In the genomic region with DNA sequence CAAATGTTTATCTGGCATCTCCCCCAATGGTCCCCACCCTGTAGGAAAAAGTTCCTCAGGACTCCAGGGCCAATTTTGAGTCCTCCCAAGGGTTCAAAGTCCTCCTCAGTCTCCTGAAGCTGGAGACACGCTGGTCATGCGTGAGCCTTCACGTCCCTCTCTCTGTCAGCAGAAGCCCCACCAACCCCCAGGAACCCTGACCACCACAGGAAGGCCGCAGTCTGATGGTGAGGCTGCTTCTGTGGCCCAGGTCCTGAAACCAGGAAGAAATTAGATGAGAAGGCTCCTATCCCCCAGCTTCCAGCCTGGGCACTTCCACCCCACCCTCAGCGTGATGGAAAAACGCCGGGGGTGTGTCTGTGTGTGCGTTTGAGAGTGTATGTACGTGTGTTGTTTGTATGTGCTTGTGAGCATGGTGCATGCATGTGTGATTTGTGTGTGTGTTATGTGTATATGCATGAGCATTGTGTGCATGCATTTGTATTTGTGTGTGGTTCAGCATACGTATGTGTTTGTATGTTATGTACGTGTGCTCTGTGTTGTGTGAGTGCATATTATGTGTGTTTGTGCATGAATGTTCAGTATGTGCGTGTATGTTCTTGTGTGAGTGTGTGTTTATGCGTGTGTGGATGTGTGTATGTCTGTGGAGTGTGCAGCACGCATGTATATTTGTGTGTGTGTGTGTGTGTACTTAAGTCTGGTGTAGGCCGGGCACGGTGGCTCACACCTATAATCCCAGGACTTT, we compare ENCODE assay signal across 15 cellular contexts.
DNase-seq lines count a peak whose midpoint lies in the region; ATAC-seq and TF ChIP-seq lines count a peak whose summit lies in the region.
"Had no signal": no experiment of that assay in that cellular context is flagged by ENCODE, and none has a peak within 500 bp of the region (broad histone marks: within the 10 kb centered on the region; RNA-seq: fewer than 3 reads in every experiment).

No MANE protein-coding gene starts in this region.

- no peak for DNase-seq in CD4-positive, alpha-beta T cell
- DNase-seq in RWPE2 (ENCODE audit: low spot score) (no peak), fibroblast of lung (ENCODE audit: low read depth in 2 of 2) (no peak), osteocyte (ENCODE audit: extremely low spot score, unreplicated experiment) (no peak), NCI-H1105 treated with DMSO at 0.1 percent for 48 hours (lab: John Stamatoyannopoulos, UW) (no peak), NOMO-1 treated with dmso at 0.1 percent for 144 hours (lab: John Stamatoyannopoulos, UW; ENCODE audit: unreplicated experiment) (no peak), islet precursor cell (no peak), endodermal cell (no peak)
- DNase-seq: activated naive CD4-positive, alpha-beta T cell treated with anti-CD3 and anti-CD28 coated beads for 36 hours; mucosa of descending colon; MV-4-11; SIG-M5; stimulated activated CD4-positive, alpha-beta T cell treated with anti-CD3 and anti-CD28 coated beads, Interleukin-2, amount 100 ng/mL, for 24 hours; T-helper 9 cell had no signal

- intact Hi-C loops in CD4-positive, alpha-beta T cell (cut with DNase I, micrococcal nuclease): no loop called here

- H3K4me2 ChIP-seq in fibroblast of lung (ENCODE audit: extremely low read depth, insufficient read depth, low read length): no peak overlapping the region

- H3K4me3 ChIP-seq in RWPE2 (ENCODE audit: severe bottlenecking) (no peak overlapping the region), fibroblast of lung (replicated peaks in 1 of 4; ENCODE audit: control extremely low read depth in 1 of 4, insufficient read depth in 1 of 4, low read depth in 3 of 4, low read length in 4 of 4) (no peak overlapping the region), endodermal cell (ENCODE audit: low read length) (no peak overlapping the region)
- H3K4me3 ChIP-seq: mucosa of descending colon had no signal

- H3K36me3 ChIP-seq in RWPE2 (ENCODE audit: low read depth) (no peaks in the 10 kb centered on the region), fibroblast of lung (ENCODE audit: control insufficient read depth, insufficient read depth, low read length) (no peaks in the 10 kb centered on the region), endodermal cell (ENCODE audit: control insufficient read depth, insufficient read depth, low read length) (no peaks in the 10 kb centered on the region)
- H3K36me3 ChIP-seq: gastroesophageal sphincter had no signal

- H3K9me3 ChIP-seq in CD4-positive, alpha-beta T cell (ENCODE audit: control insufficient read depth, low read length): no peaks in the 10 kb centered on the region
- no peaks in the 10 kb centered on the region for H3K9me3 ChIP-seq in RWPE2 (ENCODE audit: severe bottlenecking)
- H3K9me3 ChIP-seq in fibroblast of lung (ENCODE audit: control insufficient read depth, insufficient read depth, low read depth, low read length): no peaks in the 10 kb centered on the region
- H3K9me3 ChIP-seq in endodermal cell (ENCODE audit: control insufficient read depth, low read length): no peaks in the 10 kb centered on the region
- H3K9me3 ChIP-seq: gastroesophageal sphincter, mucosa of descending colon had no signal

- POLR2A ChIA-PET in CD4-positive, alpha-beta T cell (lab: Charles Lee): no interaction called here

- WGBS in endodermal cell (ENCODE audit: insufficient coverage in 1 of 2, insufficient read length in 1 of 2), 2 experiments: 87 to 90% methylated on average over 10 to 16 of the region's 16 CpGs

- peak overlapping the region; percentile 70 for H3K9ac ChIP-seq in fibroblast of lung (ENCODE audit: insufficient read depth, low read length)
- H3K9ac ChIP-seq in endodermal cell (ENCODE audit: extremely low read depth, low read length, poor library complexity, severe bottlenecking): no peak overlapping the region

- no peak overlapping the region for H3K27ac ChIP-seq in CD4-positive, alpha-beta T cell (ENCODE audit: low read depth, low read length)
- H3K27ac ChIP-seq in RWPE2 (ENCODE audit: poor library complexity, severe bottlenecking) (peak overlapping the region; percentile 75), fibroblast of lung (ENCODE audit: insufficient read depth, low read length) (peak overlapping the region; percentile 87), endodermal cell (ENCODE audit: low read depth, low read length) (no peak overlapping the region)

- no peaks in the 10 kb centered on the region for H3K9me3 Mint-ChIP-seq in CD4-positive, alpha-beta T cell
- H3K9me3 Mint-ChIP-seq in osteocyte (ENCODE audit: unreplicated experiment) (no peaks in the 10 kb centered on the region), endodermal cell (peaks cover 6% of the 10 kb centered on the region)

- H3K4me1 ChIP-seq in RWPE2 (ENCODE audit: insufficient read depth, poor library complexity, severe bottlenecking) (peaks cover 15% of the 10 kb centered on the region), fibroblast of lung (ENCODE audit: control insufficient read depth, extremely low read depth, insufficient read depth, low read length) (peaks cover 18% of the 10 kb centered on the region), endodermal cell (ENCODE audit: control insufficient read depth, insufficient read depth, low read length) (peaks cover 12% of the 10 kb centered on the region)

- H2AFZ ChIP-seq in fibroblast of lung (ENCODE audit: low read length): no peak overlapping the region

- H4K20me1 ChIP-seq in fibroblast of lung (ENCODE audit: control insufficient read depth, extremely low read depth, insufficient read depth, low read length): no peaks in the 10 kb centered on the region

- no peak for ATAC-seq in CD4-positive, alpha-beta T cell (ENCODE audit: poor library complexity)
- ATAC-seq in RWPE2 (ENCODE audit: low read depth): no peak

- no peaks in the 10 kb centered on the region for H3K27me3 ChIP-seq in CD4-positive, alpha-beta T cell (ENCODE audit: control insufficient read depth, insufficient read depth, low read length)
- no peaks in the 10 kb centered on the region for H3K27me3 ChIP-seq in RWPE2 (ENCODE audit: insufficient read depth, poor library complexity, severe bottlenecking)
- H3K27me3 ChIP-seq in fibroblast of lung (ENCODE audit: control insufficient read depth, insufficient read depth, low read length): no peaks in the 10 kb centered on the region
- no peaks in the 10 kb centered on the region for H3K27me3 ChIP-seq in endodermal cell (ENCODE audit: control insufficient read depth, insufficient read depth, low read length, poor library complexity, severe bottlenecking)

- no peak for TF ChIP-seq CTCF in CD4-positive, alpha-beta T cell (IDR thresholded peaks at IDR 0.05)
- TF ChIP-seq CTCF in RWPE2 (IDR thresholded peaks at IDR 0.05; ENCODE audit: poor library complexity, severe bottlenecking) (no peak), fibroblast of lung (conservative IDR thresholded peaks at IDR 0.05 in 1 of 2, IDR thresholded peaks at IDR 0.05 in 1 of 2; ENCODE audit: low read depth in 1 of 2, low read length in 2 of 2) (no peak), osteocyte (IDR thresholded peaks at IDR 0.05) (no peak), endodermal cell (conservative IDR thresholded peaks at IDR 0.05) (no peak)

- H3K79me2 ChIP-seq in fibroblast of lung (ENCODE audit: control insufficient read depth, insufficient read depth, low read length): no peaks in the 10 kb centered on the region

- H3K36me3 Mint-ChIP-seq in CD4-positive, alpha-beta T cell (ENCODE audit: low read depth): no peaks in the 10 kb centered on the region
- H3K36me3 Mint-ChIP-seq in osteocyte (ENCODE audit: unreplicated experiment) (no peaks in the 10 kb centered on the region), endodermal cell (ENCODE audit: low read depth) (no peaks in the 10 kb centered on the region)

- H3K27ac Mint-ChIP-seq in CD4-positive, alpha-beta T cell: peak overlapping the region; percentile 60
- H3K27ac Mint-ChIP-seq in osteocyte (ENCODE audit: unreplicated experiment): peak overlapping the region; percentile 95
- no peak overlapping the region for H3K27ac Mint-ChIP-seq in endodermal cell
- H3K27ac Mint-ChIP-seq: activated naive CD4-positive, alpha-beta T cell treated with anti-CD3 and anti-CD28 coated beads for 36 hours had no signal

- CTCF ChIA-PET in CD4-positive, alpha-beta T cell (lab: Charles Lee): no interaction called here

- H3K4me1 Mint-ChIP-seq in CD4-positive, alpha-beta T cell (ENCODE audit: low read depth): peaks cover 8% of the 10 kb centered on the region
- peaks cover 32% of the 10 kb centered on the region for H3K4me1 Mint-ChIP-seq in osteocyte (ENCODE audit: unreplicated experiment)
- H3K4me1 Mint-ChIP-seq in endodermal cell: peaks cover 16% of the 10 kb centered on the region

- no peak overlapping the region for H3K4me3 Mint-ChIP-seq in CD4-positive, alpha-beta T cell
- H3K4me3 Mint-ChIP-seq in osteocyte (ENCODE audit: unreplicated experiment) (no peak overlapping the region), endodermal cell (no peak overlapping the region)
- H3K4me3 Mint-ChIP-seq: activated naive CD4-positive, alpha-beta T cell treated with anti-CD3 and anti-CD28 coated beads for 36 hours had no signal

- H3K27me3 Mint-ChIP-seq in CD4-positive, alpha-beta T cell: no peaks in the 10 kb centered on the region
- H3K27me3 Mint-ChIP-seq in osteocyte (ENCODE audit: unreplicated experiment) (no peaks in the 10 kb centered on the region), endodermal cell (ENCODE audit: insufficient read depth) (no peaks in the 10 kb centered on the region)

Comparison
In these comparisons a context has a peak if more than half of its experiments do, and no peak if none do; other contexts are left out.
1. H3K27ac ChIP-seq: peak in RWPE2 (single experiment) and fibroblast of lung (single experiment); none in CD4-positive, alpha-beta T cell (single experiment) and endodermal cell (single experiment).